In genomic region chr7:124536156-124536762, GRCh38 we compare ENCODE assay signal across 29 cellular contexts.
DNase-seq lines count a peak whose midpoint lies in the region; ATAC-seq, FAIRE-seq and TF ChIP-seq lines count a peak whose summit lies in the region.
"Had no signal": no experiment of that assay in that cellular context is flagged by ENCODE, and none has a peak within 500 bp of the region (broad histone marks: within the 10 kb centered on the region; RNA-seq: fewer than 3 reads in every experiment).

No MANE protein-coding gene starts in this region.

- ATAC-seq in left lung: no peak
- ATAC-seq: activated CD8-positive, alpha-beta memory T cell treated with anti-CD3 and anti-CD28 coated beads, Interleukin-2, amount 10 ng/mL, durations not matched to agents 7 days and 5 days; activated T-cell treated with anti-CD3 and anti-CD28 coated beads, Interleukin-2, amount 50 U/mL, for 72 hours; esophagus mucosa; gastroesophageal sphincter; left ventricle myocardium superior; natural killer cell; stimulated activated memory B cell treated with anti-CD40 and anti-IgM and Interleukin-4, amounts not matched to agents 10 μg/mL and 1 μg/mL and 100 μg/mL, for 72 hours had no signal

- no peak for FAIRE-seq in bronchial epithelial cell (lab: Jason Lieb, UNC)

- H3K4me3 ChIP-seq in bronchial epithelial cell (ENCODE audit: low read depth, low read length): no peak overlapping the region
- H3K4me3 ChIP-seq in liver (ENCODE audit: low read depth in 1 of 3, low read length in 3 of 3): no peak overlapping the region
- H3K4me3 ChIP-seq in colonic mucosa: no peak overlapping the region
- H3K4me3 ChIP-seq in left lung: no peak overlapping the region
- H3K4me3 ChIP-seq: BLaER1, gastroesophageal sphincter, spleen had no signal

- DNase-seq in DMS53 treated with DMSO at 0.1 percent for 48 hours (lab: John Stamatoyannopoulos, UW; ENCODE audit: unreplicated experiment): peak; percentile 31
- DNase-seq in NCI-H69 (lab: John Stamatoyannopoulos, UW): peak; percentile 32
- DNase-seq in bronchial epithelial cell (ENCODE audit: low read depth): peak; percentile 43
- DNase-seq in colonic mucosa: no peak
- DNase-seq in left lung: no peak
- no peak for DNase-seq in SHP77 treated with DMSO at 0.1 percent for 48 hours (lab: John Stamatoyannopoulos, UW)
- no peak for DNase-seq in activated CD4-positive, alpha-beta T cell treated with anti-CD3 and anti-CD28 coated beads for 1 hour
- DNase-seq: activated CD4-positive, alpha-beta T cell treated with anti-CD3 and anti-CD28 coated beads, Interleukin-2, amount 10 ng/mL, durations not matched to agents 7 days and 5 days; activated CD8-positive, alpha-beta memory T cell treated with anti-CD3 and anti-CD28 coated beads, Interleukin-2, amount 10 ng/mL, durations not matched to agents 7 days and 5 days; activated naive CD4-positive, alpha-beta T cell treated with anti-CD3 and anti-CD28 coated beads, Interleukin-2, amount 50 U/mL, for 16 hours; activated T-cell treated with anti-CD3 and anti-CD28 coated beads, Interleukin-2, amount 50 U/mL, for 72 hours; aorta; Caco-2; effector CD4-positive, alpha-beta T cell; hippocampal formation; immature natural killer cell; KBM-7; left ventricle myocardium superior; natural killer cell; NCI-H146; spleen; stimulated activated CD4-positive, alpha-beta T cell treated with anti-CD3 and anti-CD28 coated beads, Interleukin-2, amount 100 ng/mL, for 48 hours; WERI-Rb-1 had no signal

- H3K9me3 ChIP-seq in liver (ENCODE audit: control insufficient read depth in 4 of 4, low read length in 3 of 4) (no peaks in the 10 kb centered on the region), colonic mucosa (no peaks in the 10 kb centered on the region), left lung (no peaks in the 10 kb centered on the region)
- H3K9me3 ChIP-seq: BLaER1, Caco-2, gastroesophageal sphincter, spleen had no signal

- intact Hi-C loops in colonic mucosa (cut with DNase I) (no loop called here), left lung (cut with DNase I) (no loop called here)

- peak overlapping the region in 1 of 2 donors; percentile 46 for H3K27ac ChIP-seq in liver (ENCODE audit: low read depth in 1 of 2, low read length in 2 of 2)
- no peak overlapping the region for H3K27ac ChIP-seq in colonic mucosa
- no peak overlapping the region for H3K27ac ChIP-seq in left lung
- H3K27ac ChIP-seq: BLaER1, gastroesophageal sphincter, RWPE1, spleen, WERI-Rb-1 had no signal

- no peak for TF ChIP-seq RAD21 in liver (IDR thresholded peaks at IDR 0.05)

- H3K36me3 ChIP-seq in bronchial epithelial cell (ENCODE audit: control insufficient read depth, insufficient read depth, low read length) (no peaks in the 10 kb centered on the region), liver (ENCODE audit: control insufficient read depth in 4 of 4, insufficient read depth in 3 of 4, low read depth in 1 of 4, low read length in 3 of 4) (no peaks in the 10 kb centered on the region), colonic mucosa (no peaks in the 10 kb centered on the region), left lung (no peaks in the 10 kb centered on the region)
- H3K36me3 ChIP-seq: BLaER1, gastroesophageal sphincter, spleen, WERI-Rb-1 had no signal

- 30% methylated on average over 3 of the region's 3 CpGs for WGBS in liver

- H3K9ac ChIP-seq in liver (ENCODE audit: low read depth in 1 of 2, low read length in 2 of 2): peak overlapping the region in 1 of 2 donors; percentile 20
- no peak overlapping the region for H3K9ac ChIP-seq in colonic mucosa (ENCODE audit: low read depth in 2 of 2, low read length in 2 of 2)
- H3K9ac ChIP-seq: BLaER1 had no signal

- peaks cover 0 to 4% (median 2%) of the 10 kb centered on the region in 4 donors for H3K4me1 ChIP-seq in liver (ENCODE audit: control insufficient read depth in 4 of 4, insufficient read depth in 4 of 4, low read length in 3 of 4)
- no peaks in the 10 kb centered on the region for H3K4me1 ChIP-seq in colonic mucosa
- H3K4me1 ChIP-seq in left lung: no peaks in the 10 kb centered on the region
- H3K4me1 ChIP-seq: BLaER1, spleen had no signal

- no peaks in the 10 kb centered on the region for H3K27me3 ChIP-seq in bronchial epithelial cell (ENCODE audit: control insufficient read depth, insufficient read depth, low read length)
- no peaks in the 10 kb centered on the region for H3K27me3 ChIP-seq in liver (ENCODE audit: control insufficient read depth in 4 of 4, insufficient read depth in 4 of 4, low read length in 3 of 4)
- no peaks in the 10 kb centered on the region for H3K27me3 ChIP-seq in colonic mucosa
- H3K27me3 ChIP-seq in left lung: no peaks in the 10 kb centered on the region
- H3K27me3 ChIP-seq: BLaER1, gastroesophageal sphincter, spleen had no signal

- TF ChIP-seq CTCF in bronchial epithelial cell (IDR thresholded peaks at IDR 0.05; ENCODE audit: insufficient read depth, low read length, severe bottlenecking) (no peak), liver (IDR thresholded peaks at IDR 0.05; ENCODE audit: low read depth, low read length, missing input control) (no peak), colonic mucosa (IDR thresholded peaks at IDR 0.05) (no peak), left lung (IDR thresholded peaks at IDR 0.05) (no peak)

TF ChIP-seq in liver, 16 proteins besides CTCF, POLR2A, EP300 and RAD21:
- TF ChIP-seq GABPA (IDR thresholded peaks at IDR 0.05 in 1 of 2, conservative IDR thresholded peaks at IDR 0.05 in 1 of 2): no peak
- no peak for TF ChIP-seq REST (IDR thresholded peaks at IDR 0.05)
- TF ChIP-seq ZBTB33 (IDR thresholded peaks at IDR 0.05): no peak
- TF ChIP-seq FOXA2 (IDR thresholded peaks at IDR 0.05): no peak
- peak in 1 of 2 donors; percentile 17 for TF ChIP-seq RXRA (IDR thresholded peaks at IDR 0.05)
- TF ChIP-seq EGR1 (IDR thresholded peaks at IDR 0.05; ENCODE audit: low read depth in 2 of 2): no peak
- TF ChIP-seq FOXA1 (IDR thresholded peaks at IDR 0.05): no peak
- no peak for TF ChIP-seq JUND (IDR thresholded peaks at IDR 0.05)
- no peak for TF ChIP-seq YY1 (IDR thresholded peaks at IDR 0.05)
- TF ChIP-seq HNF4G (IDR thresholded peaks at IDR 0.05): no peak
- peak; percentile 55 for TF ChIP-seq SP1 (IDR thresholded peaks at IDR 0.05)
- TF ChIP-seq HNF4A (conservative IDR thresholded peaks at IDR 0.05): peak; percentile 49 to 55
- TF ChIP-seq NR2F2 (IDR thresholded peaks at IDR 0.05): peak; percentile 77
- TF ChIP-seq MAX (IDR thresholded peaks at IDR 0.05): no peak
- peak; percentile 41 for TF ChIP-seq ATF3 (IDR thresholded peaks at IDR 0.05)
- no peak for TF ChIP-seq TAF1 (conservative IDR thresholded peaks at IDR 0.05)

Comparison
In these comparisons a context has a peak if more than half of its experiments do, and no peak if none do; other contexts are left out.
1. DNase-seq: peak in DMS53 treated with DMSO at 0.1 percent for 48 hours (single experiment), NCI-H69 (single experiment) and bronchial epithelial cell (single experiment); none in colonic mucosa (single experiment), left lung (0 of 2), SHP77 treated with DMSO at 0.1 percent for 48 hours (single experiment) and activated CD4-positive, alpha-beta T cell treated with anti-CD3 and anti-CD28 coated beads for 1 hour (single experiment).